In genomic region chr5:169867347-169867746, GRCh38 we compare ENCODE assay signal across 8 cellular contexts.
"Had no signal": no experiment of that assay in that cellular context is flagged by ENCODE, and none has a peak within 500 bp of the region (broad histone marks: within the 10 kb centered on the region; RNA-seq: fewer than 3 reads in every experiment).

No MANE protein-coding gene starts in this region.

- H3K9ac ChIP-seq: GM23248 had no signal

- ATAC-seq: HepG2 had no signal

- H3K27me3 Mint-ChIP-seq: IgD-negative memory B cell had no signal

- H3K27ac ChIP-seq: GM23248, HL-60 had no signal

- H3K9me3 Mint-ChIP-seq: IgD-negative memory B cell had no signal

- H2AFZ ChIP-seq: GM23248 had no signal

- H3K4me3 Mint-ChIP-seq: IgD-negative memory B cell had no signal

- DNase-seq: GM23248, GOT3, H7, HCEC 1CT, KG1 had no signal
